Comparison of ENCODE assay signal across 11 cellular contexts in genomic region chr2:13558368-13558767, GRCh38.
DNase-seq lines count a peak whose midpoint lies in the region; ATAC-seq and TF ChIP-seq lines count a peak whose summit lies in the region.
"Had no signal": no experiment of that assay in that cellular context is flagged by ENCODE, and none has a peak within 500 bp of the region (broad histone marks: within the 10 kb centered on the region; RNA-seq: fewer than 3 reads in every experiment).

No MANE protein-coding gene starts in this region.

- H3K27me3 ChIP-seq in adrenal gland = no peaks in the 10 kb centered on the region
- H3K27me3 ChIP-seq: suprapubic skin had no signal

- TF ChIP-seq CTCF in GM13977 (IDR thresholded peaks at IDR 0.05; ENCODE audit: extremely low read depth, insufficient read depth, missing control alignments) = no peak
- TF ChIP-seq CTCF in adrenal gland (IDR thresholded peaks at IDR 0.05) = no peak

- 81 to 86% (median 84%) methylated on average over 3 of the region's 3 CpGs for WGBS in adrenal gland, 4 donors

- in situ Hi-C loops in GM13977 (cut with MboI; ENCODE audit: low pct_unique_long_range_greater_than_20kb, low sequenced_read_pairs, unreplicated experiment) = no loop called here

- no peaks in the 10 kb centered on the region for H3K4me1 ChIP-seq in adrenal gland (replicated peaks in 1 of 2)
- H3K4me1 ChIP-seq: suprapubic skin had no signal

- H3K27ac ChIP-seq in adrenal gland = no peak overlapping the region
- H3K27ac ChIP-seq: suprapubic skin had no signal

- DNase-seq in GM13977 (ENCODE audit: low spot score) (peak; percentile 8), LHCN-M2 (ENCODE audit: low read depth) (peak; percentile 72), GM03348 (ENCODE audit: low spot score) (no peak), DMS153 treated with DMSO at 0.1 percent for 48 hours (lab: John Stamatoyannopoulos, UW; ENCODE audit: unreplicated experiment) (no peak), epidermal melanocyte (ENCODE audit: insufficient read length, low spot score) (no peak), adrenal gland (no peak)
- DNase-seq: CD4-positive, alpha-beta memory T cell; NCI-H1694 had no signal

- H3K9me3 ChIP-seq in adrenal gland (replicated peaks in 1 of 3) = no peaks in the 10 kb centered on the region
- H3K9me3 ChIP-seq: suprapubic skin had no signal

- ATAC-seq in HG02571 (IDR thresholded peaks at IDR 0.05; ENCODE audit: unreplicated experiment) (peak; percentile 67), esophagus mucosa (peak; percentile 100)

- peaks cover 0 to 4% of the 10 kb centered on the region in 2 donors for H3K36me3 ChIP-seq in adrenal gland (replicated peaks in 1 of 2)
- H3K36me3 ChIP-seq: suprapubic skin had no signal

- TF ChIP-seq POLR2A in adrenal gland (IDR thresholded peaks at IDR 0.05) = no peak

- intact Hi-C loops in adrenal gland (cut with DNase I) = no loop called here

- H3K4me3 ChIP-seq in adrenal gland = no peak overlapping the region
- H3K4me3 ChIP-seq: suprapubic skin had no signal

Comparison
In these comparisons a context has a peak if more than half of its experiments do, and no peak if none do; other contexts are left out.
1. DNase-seq: peak in GM13977 (single experiment) and LHCN-M2 (single experiment); none in GM03348 (single experiment), DMS153 treated with DMSO at 0.1 percent for 48 hours (single experiment), epidermal melanocyte (single experiment) and adrenal gland (0 of 7).